In the genomic region with DNA sequence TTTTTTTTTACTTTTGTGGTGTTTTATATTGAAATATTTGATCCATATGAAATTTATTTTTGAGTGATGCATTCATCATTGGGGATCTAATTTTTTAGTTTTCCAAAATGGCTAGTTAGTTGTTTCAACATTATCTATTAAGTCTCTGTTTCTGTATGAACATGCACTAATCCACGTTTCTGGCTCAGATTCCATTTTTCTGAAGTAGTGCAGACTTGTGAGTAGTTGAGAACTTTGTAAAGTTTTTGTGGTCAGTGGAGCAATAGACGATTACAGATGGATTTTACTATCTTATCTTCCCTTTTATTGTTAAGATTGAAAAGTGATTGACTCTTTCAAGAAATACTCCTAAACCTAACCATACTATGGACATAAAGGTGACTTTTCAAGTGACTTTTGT, we compare ENCODE assay signal across 19 cellular contexts. TPM values are rescaled to one million over a fixed set of nuclear protein-coding genes. Genes with fewer than 3 reads are reported as not detected.
DNase-seq lines count a peak whose midpoint lies in the region; ATAC-seq and TF ChIP-seq lines count a peak whose summit lies in the region.
"Had no signal": no experiment of that assay in that cellular context is flagged by ENCODE, and none has a peak within 500 bp of the region (broad histone marks: within the 10 kb centered on the region; RNA-seq: fewer than 3 reads in every experiment).

No MANE protein-coding gene starts in this region.

- peak overlapping the region; percentile 90 for H3K27ac ChIP-seq in RWPE1
- H3K27ac ChIP-seq: HL-60, Peyer's patch, tibial artery had no signal

- no peak for ATAC-seq in activated CD8-positive, alpha-beta T cell treated with anti-CD3 and anti-CD28 coated beads for 36 hours
- no peak for ATAC-seq in activated CD8-positive, alpha-beta T cell treated with anti-CD3 and anti-CD28 coated beads, Interleukin-2, amount 10 ng/mL, durations not matched to agents 7 days and 5 days
- ATAC-seq: left lobe of liver had no signal

- no peaks in the 10 kb centered on the region for H3K9me3 Mint-ChIP-seq in activated CD8-positive, alpha-beta T cell treated with anti-CD3 and anti-CD28 coated beads for 36 hours
- no peaks in the 10 kb centered on the region for H3K9me3 Mint-ChIP-seq in activated CD8-positive, alpha-beta T cell treated with anti-CD3 and anti-CD28 coated beads, Interleukin-2, amount 10 ng/mL, durations not matched to agents 7 days and 5 days (ENCODE audit: insufficient read depth)
- no peaks in the 10 kb centered on the region for H3K9me3 Mint-ChIP-seq in activated T-helper 1 cell treated with anti-CD3 and anti-CD28 coated beads, Interleukin-12 subunit alpha, Interleukin-12 subunit beta, Interleukin-2, Interleukin-4 antibody, amounts not matched to agents 30 ng/mL and 10 ng/mL and 1 ng/mL, durations not matched to agents 14 hours and 24 hours and 36 hours
- H3K9me3 Mint-ChIP-seq: neural crest cell had no signal

- POLR2A ChIA-PET in activated CD8-positive, alpha-beta T cell treated with anti-CD3 and anti-CD28 coated beads for 36 hours (lab: Charles Lee), result interaction anchor here (1.2 kb wide), 1 partner anchor 17 kb away, joined by 4 read pairs; a partner anchor contains a TSS
- POLR2A ChIA-PET in activated CD8-positive, alpha-beta T cell treated with anti-CD3 and anti-CD28 coated beads, Interleukin-2, amount 10 ng/mL, durations not matched to agents 7 days and 5 days (lab: Charles Lee), result no interaction called here
- POLR2A ChIA-PET in RWPE1 (lab: Yijun Ruan, JAX; ENCODE audit: low non-redundant PET), result no interaction called here

- no peak overlapping the region for H3K4me3 Mint-ChIP-seq in activated CD8-positive, alpha-beta T cell treated with anti-CD3 and anti-CD28 coated beads for 36 hours
- H3K4me3 Mint-ChIP-seq in activated CD8-positive, alpha-beta T cell treated with anti-CD3 and anti-CD28 coated beads, Interleukin-2, amount 10 ng/mL, durations not matched to agents 7 days and 5 days, result no peak overlapping the region
- no peak overlapping the region for H3K4me3 Mint-ChIP-seq in activated T-helper 1 cell treated with anti-CD3 and anti-CD28 coated beads, Interleukin-12 subunit alpha, Interleukin-12 subunit beta, Interleukin-2, Interleukin-4 antibody, amounts not matched to agents 30 ng/mL and 10 ng/mL and 1 ng/mL, durations not matched to agents 14 hours and 24 hours and 36 hours
- H3K4me3 Mint-ChIP-seq: neural crest cell had no signal

- intact Hi-C loops in activated CD8-positive, alpha-beta T cell treated with anti-CD3 and anti-CD28 coated beads for 36 hours (cut with micrococcal nuclease), result no loop called here
- intact Hi-C loops in activated T-helper 1 cell treated with anti-CD3 and anti-CD28 coated beads, Interleukin-12 subunit alpha, Interleukin-12 subunit beta, Interleukin-2, Interleukin-4 antibody, amounts not matched to agents 30 ng/mL and 10 ng/mL and 1 ng/mL, durations not matched to agents 14 hours and 24 hours and 36 hours (cut with micrococcal nuclease), result no loop called here

- H3K36me3 Mint-ChIP-seq in activated CD8-positive, alpha-beta T cell treated with anti-CD3 and anti-CD28 coated beads for 36 hours (ENCODE audit: low read depth), result peaks cover 57% of the 10 kb centered on the region
- peaks cover 56% of the 10 kb centered on the region for H3K36me3 Mint-ChIP-seq in activated CD8-positive, alpha-beta T cell treated with anti-CD3 and anti-CD28 coated beads, Interleukin-2, amount 10 ng/mL, durations not matched to agents 7 days and 5 days (ENCODE audit: low read depth)
- peaks cover 29% of the 10 kb centered on the region for H3K36me3 Mint-ChIP-seq in activated T-helper 1 cell treated with anti-CD3 and anti-CD28 coated beads, Interleukin-12 subunit alpha, Interleukin-12 subunit beta, Interleukin-2, Interleukin-4 antibody, amounts not matched to agents 30 ng/mL and 10 ng/mL and 1 ng/mL, durations not matched to agents 14 hours and 24 hours and 36 hours (ENCODE audit: low read depth)

- CTCF ChIA-PET in activated CD8-positive, alpha-beta T cell treated with anti-CD3 and anti-CD28 coated beads for 36 hours (lab: Charles Lee), result no interaction called here
- CTCF ChIA-PET in activated CD8-positive, alpha-beta T cell treated with anti-CD3 and anti-CD28 coated beads, Interleukin-2, amount 10 ng/mL, durations not matched to agents 7 days and 5 days (lab: Charles Lee), result no interaction called here
- CTCF ChIA-PET in RWPE1 (lab: Yijun Ruan, JAX), result interaction anchor here (0.6 to 0.8 kb wide), 2 partner anchors 208 to 1807 kb away, joined by 3 to 4 read pairs; no protein-coding TSS in a partner anchor

- no peak for TF ChIP-seq CTCF in activated CD8-positive, alpha-beta T cell treated with anti-CD3 and anti-CD28 coated beads for 36 hours (IDR thresholded peaks at IDR 0.05)
- no peak for TF ChIP-seq CTCF in RWPE1 (conservative IDR thresholded peaks at IDR 0.05; ENCODE audit: low read depth)

- no peak for DNase-seq in activated CD8-positive, alpha-beta T cell treated with anti-CD3 and anti-CD28 coated beads for 36 hours
- DNase-seq in activated CD8-positive, alpha-beta T cell treated with anti-CD3 and anti-CD28 coated beads, Interleukin-2, amount 10 ng/mL, durations not matched to agents 7 days and 5 days, result no peak
- DNase-seq in RWPE1 (ENCODE audit: low spot score) (peak; percentile 27), fibroblast of peridontal ligament (ENCODE audit: extremely low read depth) (peak; percentile 73), stromal cell of bone marrow (ENCODE audit: low read depth) (peak; percentile 26), NCI-H1694 treated with DMSO at 0.1 percent for 48 hours (lab: John Stamatoyannopoulos, UW) (no peak), NCI-H748 treated with DMSO at 0.1 percent for 48 hours (lab: John Stamatoyannopoulos, UW) (no peak)
- DNase-seq in activated T-helper 1 cell treated with anti-CD3 and anti-CD28 coated beads, Interleukin-12 subunit alpha, Interleukin-12 subunit beta, Interleukin-2, Interleukin-4 antibody, amounts not matched to agents 30 ng/mL and 10 ng/mL and 1 ng/mL, durations not matched to agents 14 hours and 24 hours and 36 hours (ENCODE audit: low spot score), result no peak
- DNase-seq: activated naive CD4-positive, alpha-beta T cell treated with anti-CD3 and anti-CD28 coated beads, Interleukin-2, amount 50 U/mL, for 16 hours; NCI-H345; Peyer's patch; spleen; tibial artery had no signal

- peak overlapping the region; percentile 7 for H3K27ac Mint-ChIP-seq in activated CD8-positive, alpha-beta T cell treated with anti-CD3 and anti-CD28 coated beads for 36 hours
- no peak overlapping the region for H3K27ac Mint-ChIP-seq in activated CD8-positive, alpha-beta T cell treated with anti-CD3 and anti-CD28 coated beads, Interleukin-2, amount 10 ng/mL, durations not matched to agents 7 days and 5 days
- H3K27ac Mint-ChIP-seq in activated T-helper 1 cell treated with anti-CD3 and anti-CD28 coated beads, Interleukin-12 subunit alpha, Interleukin-12 subunit beta, Interleukin-2, Interleukin-4 antibody, amounts not matched to agents 30 ng/mL and 10 ng/mL and 1 ng/mL, durations not matched to agents 14 hours and 24 hours and 36 hours, result no peak overlapping the region

- H3K27me3 Mint-ChIP-seq in activated CD8-positive, alpha-beta T cell treated with anti-CD3 and anti-CD28 coated beads for 36 hours, result no peaks in the 10 kb centered on the region
- H3K27me3 Mint-ChIP-seq in activated CD8-positive, alpha-beta T cell treated with anti-CD3 and anti-CD28 coated beads, Interleukin-2, amount 10 ng/mL, durations not matched to agents 7 days and 5 days (ENCODE audit: low read depth), result no peaks in the 10 kb centered on the region
- no peaks in the 10 kb centered on the region for H3K27me3 Mint-ChIP-seq in activated T-helper 1 cell treated with anti-CD3 and anti-CD28 coated beads, Interleukin-12 subunit alpha, Interleukin-12 subunit beta, Interleukin-2, Interleukin-4 antibody, amounts not matched to agents 30 ng/mL and 10 ng/mL and 1 ng/mL, durations not matched to agents 14 hours and 24 hours and 36 hours (ENCODE audit: insufficient read depth)

- H3K4me1 Mint-ChIP-seq in activated CD8-positive, alpha-beta T cell treated with anti-CD3 and anti-CD28 coated beads for 36 hours (ENCODE audit: low read depth), result peaks cover 38% of the 10 kb centered on the region
- peaks cover 15% of the 10 kb centered on the region for H3K4me1 Mint-ChIP-seq in activated CD8-positive, alpha-beta T cell treated with anti-CD3 and anti-CD28 coated beads, Interleukin-2, amount 10 ng/mL, durations not matched to agents 7 days and 5 days (ENCODE audit: low read depth)
- peaks cover 19% of the 10 kb centered on the region for H3K4me1 Mint-ChIP-seq in activated T-helper 1 cell treated with anti-CD3 and anti-CD28 coated beads, Interleukin-12 subunit alpha, Interleukin-12 subunit beta, Interleukin-2, Interleukin-4 antibody, amounts not matched to agents 30 ng/mL and 10 ng/mL and 1 ng/mL, durations not matched to agents 14 hours and 24 hours and 36 hours (ENCODE audit: low read depth)
- H3K4me1 Mint-ChIP-seq: neural crest cell had no signal

RNA-seq across cellular contexts. Expression of a gene that starts 16.7 kb away (rescaled TPM):
- total RNA-seq in activated CD8-positive, alpha-beta T cell treated with anti-CD3 and anti-CD28 coated beads for 36 hours, result 10 to 100 TPM; 58.0 to 58.7 TPM
- total RNA-seq in activated CD8-positive, alpha-beta T cell treated with anti-CD3 and anti-CD28 coated beads, Interleukin-2, amount 10 ng/mL, durations not matched to agents 7 days and 5 days, result 10 to 100 TPM; 76.1 to 78.3 TPM
- total RNA-seq in activated T-helper 1 cell treated with anti-CD3 and anti-CD28 coated beads, Interleukin-12 subunit alpha, Interleukin-12 subunit beta, Interleukin-2, Interleukin-4 antibody, amounts not matched to agents 30 ng/mL and 10 ng/mL and 1 ng/mL, durations not matched to agents 14 hours and 24 hours and 36 hours, result 48.7 and 49.0 TPM in 2 replicates

RNA-seq across cellular contexts. Expression of a gene that starts 55.5 kb away (rescaled TPM):
- total RNA-seq in activated CD8-positive, alpha-beta T cell treated with anti-CD3 and anti-CD28 coated beads for 36 hours, result 1 to 10 TPM in 1 of 2 experiments, under 1 TPM in 1; 0.27 to 1.5 TPM
- total RNA-seq in activated CD8-positive, alpha-beta T cell treated with anti-CD3 and anti-CD28 coated beads, Interleukin-2, amount 10 ng/mL, durations not matched to agents 7 days and 5 days, result 1 to 10 TPM; 1.4 TPM
- total RNA-seq in activated T-helper 1 cell treated with anti-CD3 and anti-CD28 coated beads, Interleukin-12 subunit alpha, Interleukin-12 subunit beta, Interleukin-2, Interleukin-4 antibody, amounts not matched to agents 30 ng/mL and 10 ng/mL and 1 ng/mL, durations not matched to agents 14 hours and 24 hours and 36 hours, result not detected in 2 replicates
- total RNA-seq: dermis microvascular lymphatic vessel endothelial cell; glomerular endothelial cell; left lobe of liver; T-helper 2 cell treated with Interferon-gamma antibody and Interleukin-4, amounts not matched to agents 100 ng/mL and 5 ng/mL, for 36 hours had no signal

Comparison
In these comparisons a context has a peak if more than half of its experiments do, and no peak if none do; other contexts are left out.
1. DNase-seq: peak in RWPE1 (single experiment), fibroblast of peridontal ligament (single experiment) and stromal cell of bone marrow (single experiment); none in activated CD8-positive, alpha-beta T cell treated with anti-CD3 and anti-CD28 coated beads for 36 hours (single experiment), activated CD8-positive, alpha-beta T cell treated with anti-CD3 and anti-CD28 coated beads, Interleukin-2, amount 10 ng/mL, durations not matched to agents 7 days and 5 days (single experiment), NCI-H1694 treated with DMSO at 0.1 percent for 48 hours (single experiment), activated T-helper 1 cell treated with anti-CD3 and anti-CD28 coated beads, Interleukin-12 subunit alpha, Interleukin-12 subunit beta, Interleukin-2, Interleukin-4 antibody, amounts not matched to agents 30 ng/mL and 10 ng/mL and 1 ng/mL, durations not matched to agents 14 hours and 24 hours and 36 hours (single experiment) and NCI-H748 treated with DMSO at 0.1 percent for 48 hours (single experiment).